11 cellular contexts compared by ENCODE assay signal in genomic region chr2:195649629-195650190, GRCh38. TPM values are rescaled to one million over a fixed set of nuclear protein-coding genes. Genes with fewer than 3 reads are reported as not detected.
DNase-seq lines count a peak whose midpoint lies in the region; ATAC-seq and TF ChIP-seq lines count a peak whose summit lies in the region.
"Had no signal": no experiment of that assay in that cellular context is flagged by ENCODE, and none has a peak within 500 bp of the region (broad histone marks: within the 10 kb centered on the region; RNA-seq: fewer than 3 reads in every experiment).

No MANE protein-coding gene starts in this region.

- ATAC-seq in GM18520 (IDR thresholded peaks at IDR 0.05; ENCODE audit: unreplicated experiment) (peak; percentile 3), HG02571 (IDR thresholded peaks at IDR 0.05; ENCODE audit: unreplicated experiment) (peak; percentile 36), HG03571 (IDR thresholded peaks at IDR 0.05; ENCODE audit: unreplicated experiment) (peak; percentile 15)
- ATAC-seq in effector memory CD8-positive, alpha-beta T cell (replicated peaks) = no peak

- H3K9me3 Mint-ChIP-seq in effector memory CD8-positive, alpha-beta T cell = no peaks in the 10 kb centered on the region
- H3K9me3 Mint-ChIP-seq in Caco-2 (ENCODE audit: unreplicated experiment) = no peaks in the 10 kb centered on the region

- no TSS peak for BruUV-seq in Caco-2 (replicated peaks; lab: Mats Ljungman, UMichigan)

- H3K4me1 Mint-ChIP-seq in effector memory CD8-positive, alpha-beta T cell (ENCODE audit: low read depth in 2 of 2) = peaks cover 9 to 23% of the 10 kb centered on the region in 2 donors
- H3K4me1 Mint-ChIP-seq in Caco-2 (ENCODE audit: low read depth, unreplicated experiment) = no peaks in the 10 kb centered on the region

- TF ChIP-seq CTCF in Caco-2 (IDR thresholded peaks at IDR 0.05; ENCODE audit: insufficient read depth in 1 of 2, low read depth in 1 of 2, low read length in 1 of 2, severe bottlenecking in 1 of 2, unreplicated experiment in 1 of 2) = no peak

- no peak overlapping the region for H3K4me3 ChIP-seq in Caco-2 (ENCODE audit: low read depth, low read length)

- intact Hi-C loops in cardiac septum (cut with DNase I) = no loop called here
- intact Hi-C loops in Caco-2 (cut with micrococcal nuclease; ENCODE audit: unreplicated experiment) = no loop called here

- no peaks in the 10 kb centered on the region for H3K9me3 ChIP-seq in Caco-2

- peak overlapping the region; percentile 51 to 87 for H3K27ac Mint-ChIP-seq in effector memory CD8-positive, alpha-beta T cell
- H3K27ac Mint-ChIP-seq in Caco-2 (ENCODE audit: unreplicated experiment) = no peak overlapping the region

- DNase-seq in effector memory CD8-positive, alpha-beta T cell = no peak
- DNase-seq in Ammon's horn (ENCODE audit: low spot score) (no peak), cardiac septum (ENCODE audit: low spot score) (no peak), Caco-2 (no peak), amygdala (lab: John Stamatoyannopoulos, UW) (no peak)
- DNase-seq: activated CD4-positive, alpha-beta T cell treated with anti-CD3 and anti-CD28 coated beads for 1 hour; NCI-H524 treated with DMSO at 0.1 percent for 48 hours; posterior cingulate gyrus had no signal

- no peaks in the 10 kb centered on the region for H3K27me3 ChIP-seq in Caco-2 (replicated peaks; ENCODE audit: control insufficient read depth, insufficient read depth, low read length)

- POLR2A ChIA-PET in Caco-2 (lab: Charles Lee) = no interaction called here

- CTCF ChIA-PET in Caco-2 (lab: Charles Lee) = no interaction called here

- peaks cover 5% of the 10 kb centered on the region for H3K36me3 Mint-ChIP-seq in effector memory CD8-positive, alpha-beta T cell (ENCODE audit: insufficient read depth)
- no peaks in the 10 kb centered on the region for H3K36me3 Mint-ChIP-seq in Caco-2 (ENCODE audit: insufficient read depth, unreplicated experiment)

- H3K36me3 ChIP-seq in Caco-2 (ENCODE audit: control insufficient read depth, insufficient read depth, low read length) = no peaks in the 10 kb centered on the region

- H3K4me3 Mint-ChIP-seq in effector memory CD8-positive, alpha-beta T cell = peak overlapping the region; percentile 33 to 51
- H3K4me3 Mint-ChIP-seq in Caco-2 (ENCODE audit: unreplicated experiment) = no peak overlapping the region

- H3K27me3 Mint-ChIP-seq in effector memory CD8-positive, alpha-beta T cell = no peaks in the 10 kb centered on the region
- H3K27me3 Mint-ChIP-seq in Caco-2 (ENCODE audit: insufficient read depth, unreplicated experiment) = no peaks in the 10 kb centered on the region

- H3K4me1 ChIP-seq in Caco-2 = no peaks in the 10 kb centered on the region; the same call in 1 of the 2 replicates

RNA-seq across cellular contexts. Expression of gene SLC39A10, which starts 7.3 kb away (rescaled TPM):
- total RNA-seq in cardiac septum (21.5 TPM), Caco-2 (2022) (45.5 and 61.0 TPM in 2 replicates)
